In genomic region chr12:77617818-77618217, GRCh38 we compare ENCODE assay signal across 2 cellular contexts.
A peak's percentile ranks its signal among the peaks of the same experiment; 100 is the strongest.
TF ChIP-seq lines count a peak whose summit lies in the region.

No MANE protein-coding gene starts in this region.

TF ChIP-seq in HepG2, 621 proteins besides CTCF, POLR2A, EP300 and RAD21 (continued from another document):
- TF ChIP-seq, protein P1, sequence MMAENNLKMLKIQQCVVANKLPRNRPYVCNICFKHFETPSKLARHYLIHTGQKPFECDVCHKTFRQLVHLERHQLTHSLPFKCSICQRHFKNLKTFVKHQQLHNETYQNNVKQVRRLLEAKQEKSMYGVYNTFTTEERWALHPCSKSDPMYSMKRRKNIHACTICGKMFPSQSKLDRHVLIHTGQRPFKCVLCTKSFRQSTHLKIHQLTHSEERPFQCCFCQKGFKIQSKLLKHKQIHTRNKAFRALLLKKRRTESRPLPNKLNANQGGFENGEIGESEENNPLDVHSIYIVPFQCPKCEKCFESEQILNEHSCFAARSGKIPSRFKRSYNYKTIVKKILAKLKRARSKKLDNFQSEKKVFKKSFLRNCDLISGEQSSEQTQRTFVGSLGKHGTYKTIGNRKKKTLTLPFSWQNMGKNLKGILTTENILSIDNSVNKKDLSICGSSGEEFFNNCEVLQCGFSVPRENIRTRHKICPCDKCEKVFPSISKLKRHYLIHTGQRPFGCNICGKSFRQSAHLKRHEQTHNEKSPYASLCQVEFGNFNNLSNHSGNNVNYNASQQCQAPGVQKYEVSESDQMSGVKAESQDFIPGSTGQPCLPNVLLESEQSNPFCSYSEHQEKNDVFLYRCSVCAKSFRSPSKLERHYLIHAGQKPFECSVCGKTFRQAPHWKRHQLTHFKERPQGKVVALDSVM (CRISPR knock-in tag; IDR thresholded peaks at IDR 0.05): no peak
- TF ChIP-seq, protein P2, sequence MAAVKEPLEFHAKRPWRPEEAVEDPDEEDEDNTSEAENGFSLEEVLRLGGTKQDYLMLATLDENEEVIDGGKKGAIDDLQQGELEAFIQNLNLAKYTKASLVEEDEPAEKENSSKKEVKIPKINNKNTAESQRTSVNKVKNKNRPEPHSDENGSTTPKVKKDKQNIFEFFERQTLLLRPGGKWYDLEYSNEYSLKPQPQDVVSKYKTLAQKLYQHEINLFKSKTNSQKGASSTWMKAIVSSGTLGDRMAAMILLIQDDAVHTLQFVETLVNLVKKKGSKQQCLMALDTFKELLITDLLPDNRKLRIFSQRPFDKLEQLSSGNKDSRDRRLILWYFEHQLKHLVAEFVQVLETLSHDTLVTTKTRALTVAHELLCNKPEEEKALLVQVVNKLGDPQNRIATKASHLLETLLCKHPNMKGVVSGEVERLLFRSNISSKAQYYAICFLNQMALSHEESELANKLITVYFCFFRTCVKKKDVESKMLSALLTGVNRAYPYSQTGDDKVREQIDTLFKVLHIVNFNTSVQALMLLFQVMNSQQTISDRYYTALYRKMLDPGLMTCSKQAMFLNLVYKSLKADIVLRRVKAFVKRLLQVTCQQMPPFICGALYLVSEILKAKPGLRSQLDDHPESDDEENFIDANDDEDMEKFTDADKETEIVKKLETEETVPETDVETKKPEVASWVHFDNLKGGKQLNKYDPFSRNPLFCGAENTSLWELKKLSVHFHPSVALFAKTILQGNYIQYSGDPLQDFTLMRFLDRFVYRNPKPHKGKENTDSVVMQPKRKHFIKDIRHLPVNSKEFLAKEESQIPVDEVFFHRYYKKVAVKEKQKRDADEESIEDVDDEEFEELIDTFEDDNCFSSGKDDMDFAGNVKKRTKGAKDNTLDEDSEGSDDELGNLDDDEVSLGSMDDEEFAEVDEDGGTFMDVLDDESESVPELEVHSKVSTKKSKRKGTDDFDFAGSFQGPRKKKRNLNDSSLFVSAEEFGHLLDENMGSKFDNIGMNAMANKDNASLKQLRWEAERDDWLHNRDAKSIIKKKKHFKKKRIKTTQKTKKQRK (IDR thresholded peaks at IDR 0.05; ENCODE audit: low read length): no peak
- TF ChIP-seq MAFK (conservative IDR thresholded peaks at IDR 0.05 in 1 of 2, IDR thresholded peaks at IDR 0.05 in 1 of 2; ENCODE audit: low read length in 2 of 2): peak; percentile 60 to 83; a peak in 3 of 4 replicates
- TF ChIP-seq CBX1 (IDR thresholded peaks at IDR 0.05; ENCODE audit: low read depth): no peak
- TF ChIP-seq ELF4 (CRISPR knock-in tag; IDR thresholded peaks at IDR 0.05; ENCODE audit: borderline replicate concordance): no peak
- TF ChIP-seq ZFX (CRISPR knock-in tag; IDR thresholded peaks at IDR 0.05; ENCODE audit: low read depth): no peak
- TF ChIP-seq FOXP1 (IDR thresholded peaks at IDR 0.05): no peak
- TF ChIP-seq FOXP1 (CRISPR knock-in tag; IDR thresholded peaks at IDR 0.05): no peak
- no peak for TF ChIP-seq ZNF10 (CRISPR knock-in tag; IDR thresholded peaks at IDR 0.05; ENCODE audit: borderline replicate concordance, low read depth)
- TF ChIP-seq ISX (CRISPR knock-in tag; conservative IDR thresholded peaks at IDR 0.05): no peak
- no peak for TF ChIP-seq ZBTB21 (CRISPR knock-in tag; IDR thresholded peaks at IDR 0.05)
- peak; percentile 74 for TF ChIP-seq MAFF (IDR thresholded peaks at IDR 0.05; ENCODE audit: low read depth, low read length)
- TF ChIP-seq NR2C2 (CRISPR knock-in tag; IDR thresholded peaks at IDR 0.05; ENCODE audit: borderline replicate concordance): no peak
- TF ChIP-seq ZNF713 (CRISPR knock-in tag; IDR thresholded peaks at IDR 0.05): no peak

TF ChIP-seq in SK-N-SH treated with all-trans-retinoic acid at 6 μM for 48 hours, 23 proteins besides CTCF, POLR2A, EP300 and RAD21 (continued from another document):
- TF ChIP-seq ZFP3 (CRISPR knock-in tag; IDR thresholded peaks at IDR 0.05): no peak
